Comparison of ENCODE assay signal across 18 cellular contexts in the genomic region with DNA sequence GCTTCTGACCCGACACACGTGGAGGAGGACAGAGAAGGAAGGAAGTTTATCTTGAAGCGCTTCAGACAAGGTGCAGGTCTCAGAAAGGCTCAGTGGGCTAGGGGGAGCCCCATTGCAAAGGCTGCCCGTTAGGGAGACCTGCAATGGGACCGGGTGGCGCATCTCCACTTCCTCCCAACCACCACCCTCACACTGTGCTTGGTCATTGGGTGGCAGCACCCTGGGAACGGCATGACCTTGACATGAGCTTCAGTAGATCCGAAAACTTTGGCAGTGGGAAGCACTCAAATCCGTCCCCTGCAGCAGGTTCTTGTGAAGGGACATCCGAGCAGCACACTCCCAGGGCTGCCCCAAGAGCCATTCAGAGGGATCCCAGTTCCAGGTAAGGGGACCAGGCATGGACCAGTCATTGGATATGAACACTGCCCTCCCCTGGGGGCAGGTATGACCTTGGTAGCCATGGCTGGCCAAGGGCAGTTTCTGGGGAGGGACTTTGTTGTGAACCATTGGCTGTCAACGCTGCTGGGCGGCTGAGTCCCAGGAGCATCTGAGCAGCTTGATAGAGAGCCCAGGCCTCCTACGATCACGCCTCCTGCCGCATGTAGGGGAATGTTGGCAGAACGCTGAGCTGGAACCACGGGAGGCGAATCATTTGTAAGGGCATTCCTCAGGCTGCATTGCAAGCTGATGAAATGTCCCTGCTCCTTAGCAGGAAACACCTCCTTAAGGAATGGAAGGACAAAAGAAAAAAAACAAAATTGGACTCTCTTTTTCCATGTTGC. TPM values are rescaled to one million over a fixed set of nuclear protein-coding genes. Genes with fewer than 3 reads are reported as not detected.
A peak's percentile ranks its signal among the peaks of the same experiment; 100 is the strongest.
DNase-seq lines count a peak whose midpoint lies in the region; ATAC-seq, FAIRE-seq and TF ChIP-seq lines count a peak whose summit lies in the region.
"Had no signal": no experiment of that assay in that cellular context is flagged by ENCODE, and none has a peak within 500 bp of the region (broad histone marks: within the 10 kb centered on the region; RNA-seq: fewer than 3 reads in every experiment).

No MANE protein-coding gene starts in this region.

- no peaks in the 10 kb centered on the region for H3K36me3 Mint-ChIP-seq in activated CD4-positive, alpha-beta T cell treated with anti-CD3 and anti-CD28 coated beads, Interleukin-2, amount 10 ng/mL, durations not matched to agents 7 days and 5 days (ENCODE audit: low read depth)

- FAIRE-seq in RCC 7860 (lab: Jason Lieb, UNC) (no peak), HTR-8/SVneo (lab: Jason Lieb, UNC) (no peak)
- FAIRE-seq: GM12892, urothelium cell line had no signal

- POLR2A ChIA-PET in GM10248 (lab: Yijun Ruan, JAX) = no interaction called here
- POLR2A ChIA-PET in activated CD4-positive, alpha-beta T cell treated with anti-CD3 and anti-CD28 coated beads, Interleukin-2, amount 10 ng/mL, durations not matched to agents 7 days and 5 days (lab: Charles Lee) = no interaction called here

- H4K20me1 ChIP-seq in fibroblast of lung (ENCODE audit: control insufficient read depth, extremely low read depth, insufficient read depth, low read length) = no peaks in the 10 kb centered on the region

- no peaks in the 10 kb centered on the region for H3K4me1 ChIP-seq in fibroblast of lung (ENCODE audit: control insufficient read depth, extremely low read depth, insufficient read depth, low read length)
- no peaks in the 10 kb centered on the region for H3K4me1 ChIP-seq in neuronal stem cell (ENCODE audit: control insufficient read depth in 2 of 2, insufficient read depth in 1 of 2, low read depth in 1 of 2, low read length in 2 of 2)
- H3K4me1 ChIP-seq: esophagus muscularis mucosa had no signal

- no peak overlapping the region for H2AFZ ChIP-seq in fibroblast of lung (ENCODE audit: low read length)
- no peak overlapping the region for H2AFZ ChIP-seq in neuronal stem cell (ENCODE audit: low read length)

- no peak overlapping the region for H4K91ac ChIP-seq in neuronal stem cell (ENCODE audit: low read depth, low read length, poor library complexity)

- no peak overlapping the region for H3K23ac ChIP-seq in neuronal stem cell (ENCODE audit: low read depth, low read length, poor library complexity)

- no peak overlapping the region for H3K9ac ChIP-seq in fibroblast of lung (ENCODE audit: insufficient read depth, low read length)
- H3K9ac ChIP-seq in neuronal stem cell (ENCODE audit: low read depth, low read length, poor library complexity) = no peak overlapping the region

- WGBS in neuronal stem cell (ENCODE audit: extremely low coverage in 2 of 2, insufficient read length in 2 of 2, insufficient replicate concordance in 1 of 2), 2 donors = no CpG with 5 or more reads among the region's 18 CpGs

- H3K4me3 ChIP-seq in fibroblast of lung (replicated peaks in 1 of 4; ENCODE audit: control extremely low read depth in 1 of 4, insufficient read depth in 1 of 4, low read depth in 3 of 4, low read length in 4 of 4) (no peak overlapping the region), neuronal stem cell (ENCODE audit: low read length in 2 of 2) (peak overlapping the region in 1 of 2 donors; percentile 37)
- H3K4me3 ChIP-seq: esophagus muscularis mucosa had no signal

- ATAC-seq in GM18520 (IDR thresholded peaks at IDR 0.05; ENCODE audit: unreplicated experiment) = no peak

- H3K27me3 ChIP-seq in fibroblast of lung (ENCODE audit: control insufficient read depth, insufficient read depth, low read length) (no peaks in the 10 kb centered on the region), neuronal stem cell (ENCODE audit: control insufficient read depth in 3 of 3, insufficient read depth in 3 of 3, low read depth in 1 of 3, low read length in 3 of 3) (peaks cover 0 to 9% (median 0%) of the 10 kb centered on the region in 3 experiments)

- no peaks in the 10 kb centered on the region for H3K79me1 ChIP-seq in neuronal stem cell (ENCODE audit: low read depth, low read length)

- peak overlapping the region; percentile 42 for H3K18ac ChIP-seq in neuronal stem cell (ENCODE audit: low read length)

- CTCF ChIA-PET in GM10248 (lab: Yijun Ruan, JAX) = no interaction called here
- CTCF ChIA-PET in activated CD4-positive, alpha-beta T cell treated with anti-CD3 and anti-CD28 coated beads, Interleukin-2, amount 10 ng/mL, durations not matched to agents 7 days and 5 days (lab: Charles Lee) = no interaction called here

- no peak overlapping the region for H3K4ac ChIP-seq in neuronal stem cell (ENCODE audit: low read length)

- H3K4me3 Mint-ChIP-seq in activated CD4-positive, alpha-beta T cell treated with anti-CD3 and anti-CD28 coated beads, Interleukin-2, amount 10 ng/mL, durations not matched to agents 7 days and 5 days = no peak overlapping the region

- no peaks in the 10 kb centered on the region for H3K36me3 ChIP-seq in fibroblast of lung (ENCODE audit: control insufficient read depth, insufficient read depth, low read length)
- H3K36me3 ChIP-seq in neuronal stem cell (replicated peaks in 1 of 2; ENCODE audit: control insufficient read depth in 2 of 2, insufficient read depth in 2 of 2, low read length in 2 of 2) = no peaks in the 10 kb centered on the region
- H3K36me3 ChIP-seq: esophagus muscularis mucosa had no signal

- H3K27ac Mint-ChIP-seq in activated CD4-positive, alpha-beta T cell treated with anti-CD3 and anti-CD28 coated beads, Interleukin-2, amount 10 ng/mL, durations not matched to agents 7 days and 5 days = no peak overlapping the region
- H3K27ac Mint-ChIP-seq: progenitor cell of endocrine pancreas had no signal

- no peak overlapping the region for H2BK12ac ChIP-seq in neuronal stem cell (ENCODE audit: low read length)

- peaks cover 7% of the 10 kb centered on the region for H3K4me1 Mint-ChIP-seq in activated CD4-positive, alpha-beta T cell treated with anti-CD3 and anti-CD28 coated beads, Interleukin-2, amount 10 ng/mL, durations not matched to agents 7 days and 5 days

- H3K9me3 Mint-ChIP-seq in activated CD4-positive, alpha-beta T cell treated with anti-CD3 and anti-CD28 coated beads, Interleukin-2, amount 10 ng/mL, durations not matched to agents 7 days and 5 days = no peaks in the 10 kb centered on the region

- TF ChIP-seq CTCF in fibroblast of lung (conservative IDR thresholded peaks at IDR 0.05 in 1 of 2, IDR thresholded peaks at IDR 0.05 in 1 of 2; ENCODE audit: low read depth in 1 of 2, low read length in 2 of 2) (no peak), GM10248 (IDR thresholded peaks at IDR 0.05; ENCODE audit: control extremely low read depth, extremely low read depth, low read depth, missing control alignments) (no peak)

- H3K14ac ChIP-seq in neuronal stem cell (ENCODE audit: low read length) = no peak overlapping the region

- H3K4me2 ChIP-seq in fibroblast of lung (ENCODE audit: extremely low read depth, insufficient read depth, low read length) = no peak overlapping the region
- H3K4me2 ChIP-seq in neuronal stem cell (ENCODE audit: insufficient read depth, low read length, poor library complexity, severe bottlenecking) = no peak overlapping the region

- DNase-seq in Daoy (ENCODE audit: low read depth) (peak; percentile 52), RCC 7860 (ENCODE audit: low spot score) (peak; percentile 33), fibroblast of lung (ENCODE audit: low read depth in 2 of 2) (peak; percentile 36 to 78), neuronal stem cell (ENCODE audit: low spot score) (no peak), GM10248 (ENCODE audit: extremely low spot score) (no peak), HTR-8/SVneo (ENCODE audit: insufficient read length, low spot score) (no peak)
- no peak for DNase-seq in activated CD4-positive, alpha-beta T cell treated with anti-CD3 and anti-CD28 coated beads, Interleukin-2, amount 10 ng/mL, durations not matched to agents 7 days and 5 days
- DNase-seq: activated CD8-positive, alpha-beta memory T cell treated with anti-CD3 and anti-CD28 coated beads, Interleukin-2, amount 50 U/mL, for 4 hours; activated naive CD4-positive, alpha-beta T cell treated with anti-CD3 and anti-CD28 coated beads, Interleukin-2, amount 50 U/mL, for 16 hours; DMS53; HCEC 1CT; stimulated activated CD4-positive, alpha-beta T cell treated with anti-CD3 and anti-CD28 coated beads, Interleukin-2, amount 100 ng/mL, for 24 hours had no signal

- H3K27ac ChIP-seq in fibroblast of lung (ENCODE audit: insufficient read depth, low read length) (no peak overlapping the region), neuronal stem cell (replicated peaks; ENCODE audit: low read length) (no peak overlapping the region)
- H3K27ac ChIP-seq: esophagus muscularis mucosa had no signal

- H2BK5ac ChIP-seq in neuronal stem cell (ENCODE audit: low read length) = no peak overlapping the region

- no peak overlapping the region for H2BK15ac ChIP-seq in neuronal stem cell (ENCODE audit: low read length)

- H3K9me3 ChIP-seq in fibroblast of lung (ENCODE audit: control insufficient read depth, insufficient read depth, low read depth, low read length) (no peaks in the 10 kb centered on the region), neuronal stem cell (replicated peaks in 1 of 2; ENCODE audit: control insufficient read depth in 2 of 2, insufficient read depth in 1 of 2, low read depth in 1 of 2, low read length in 2 of 2) (no peaks in the 10 kb centered on the region)
- H3K9me3 ChIP-seq: esophagus muscularis mucosa had no signal

- no peak overlapping the region for H2AK5ac ChIP-seq in neuronal stem cell (ENCODE audit: low read depth, low read length)

- peaks cover 18% of the 10 kb centered on the region for H3K27me3 Mint-ChIP-seq in activated CD4-positive, alpha-beta T cell treated with anti-CD3 and anti-CD28 coated beads, Interleukin-2, amount 10 ng/mL, durations not matched to agents 7 days and 5 days

- no peaks in the 10 kb centered on the region for H3K79me2 ChIP-seq in fibroblast of lung (ENCODE audit: control insufficient read depth, insufficient read depth, low read length)

- H2BK120ac ChIP-seq in neuronal stem cell (ENCODE audit: low read depth, low read length) = no peak overlapping the region

- no peak overlapping the region for H4K8ac ChIP-seq in neuronal stem cell (ENCODE audit: low read depth, low read length)

RNA-seq across cellular contexts. Expression of gene GALNTL5, which starts 31.7 kb away (rescaled TPM):
- total RNA-seq in Daoy (2014; rRNA removed; shearing (Covaris generic)) = not detected in 2 replicates
- total RNA-seq in fibroblast of lung = not detected in 2 replicates
- polyA plus RNA-seq in fibroblast of lung = not detected in 2 replicates
- not detected in 2 replicates for polyA plus RNA-seq in fibroblast of lung (2012)
- polyA minus RNA-seq in fibroblast of lung (ENCODE audit: low replicate concordance) = not detected in 2 replicates
- not detected for polyA plus RNA-seq in neuronal stem cell (2013, experiment 1 of 2)
- not detected for polyA plus RNA-seq in neuronal stem cell (2013, experiment 2 of 2)
- not detected for total RNA-seq in activated CD4-positive, alpha-beta T cell treated with anti-CD3 and anti-CD28 coated beads, Interleukin-2, amount 10 ng/mL, durations not matched to agents 7 days and 5 days
- total RNA-seq: esophagus muscularis mucosa, progenitor cell of endocrine pancreas had no signal
- polyA plus RNA-seq: BJ had no signal

RNA-seq across cellular contexts. Expression of gene GALNT11, which starts 37.5 kb away (rescaled TPM):
- total RNA-seq in Daoy (2014; rRNA removed; shearing (Covaris generic)) = 29.1 and 41.2 TPM in 2 replicates
- total RNA-seq in fibroblast of lung = 32.4 and 43.8 TPM in 2 replicates
- polyA plus RNA-seq in fibroblast of lung = 43.9 and 56.3 TPM in 2 replicates
- polyA plus RNA-seq in fibroblast of lung (2012) = 26.2 and 30.6 TPM in 2 replicates
- polyA minus RNA-seq in fibroblast of lung (ENCODE audit: low replicate concordance) = 4.9 and 8.1 TPM in 2 replicates
- 42.7 TPM for polyA plus RNA-seq in neuronal stem cell (2013, experiment 1 of 2)
- 44.7 TPM for polyA plus RNA-seq in neuronal stem cell (2013, experiment 2 of 2)
- 10 to 100 TPM; 17.3 to 18.9 TPM for total RNA-seq in activated CD4-positive, alpha-beta T cell treated with anti-CD3 and anti-CD28 coated beads, Interleukin-2, amount 10 ng/mL, durations not matched to agents 7 days and 5 days

Comparison
In these comparisons a context has a peak if more than half of its experiments do, and no peak if none do; other contexts are left out.
1. DNase-seq: peak in Daoy (single experiment), RCC 7860 (single experiment) and fibroblast of lung (2 of 2); none in neuronal stem cell (single experiment), GM10248 (single experiment), activated CD4-positive, alpha-beta T cell treated with anti-CD3 and anti-CD28 coated beads, Interleukin-2, amount 10 ng/mL, durations not matched to agents 7 days and 5 days (single experiment) and HTR-8/SVneo (single experiment).